Comparison of ENCODE assay signal across 9 cellular contexts in the genomic region with DNA sequence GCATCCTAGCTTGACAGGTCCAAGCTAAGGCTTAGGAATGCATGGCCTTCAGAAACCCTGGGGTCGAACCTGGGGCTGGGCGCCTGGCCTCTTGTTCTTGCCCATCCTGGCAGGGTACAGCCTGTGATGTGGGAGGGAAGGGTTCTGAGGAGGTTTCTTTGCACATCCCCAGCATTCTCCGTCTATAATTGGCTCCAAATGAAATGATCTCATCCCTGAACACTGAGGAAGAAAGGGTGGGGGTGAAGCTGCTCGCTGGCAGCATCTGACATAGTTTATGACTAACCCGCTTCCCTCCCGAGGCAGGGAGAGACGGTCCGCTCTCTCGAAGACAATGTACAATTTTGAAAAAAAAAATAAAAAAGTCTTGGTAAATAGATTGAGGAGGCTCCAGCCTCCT.
DNase-seq lines count a peak whose midpoint lies in the region; ATAC-seq and TF ChIP-seq lines count a peak whose summit lies in the region.
"Had no signal": no experiment of that assay in that cellular context is flagged by ENCODE, and none has a peak within 500 bp of the region (broad histone marks: within the 10 kb centered on the region; RNA-seq: fewer than 3 reads in every experiment).

No MANE protein-coding gene starts in this region.

- H3K4me1 ChIP-seq in ovary (ENCODE audit: insufficient read depth) = no peaks in the 10 kb centered on the region

- POLR2A ChIA-PET in RWPE1 (lab: Yijun Ruan, JAX; ENCODE audit: low non-redundant PET) = interaction anchor here (0.6 kb wide), 1 partner anchor 81 kb away, joined by 5 read pairs; no protein-coding TSS in a partner anchor

- intact Hi-C loops in ovary (cut with DNase I) = loop anchor here in 1 of 4 donors (10.0 kb wide), 1 partner anchor 1320 kb away; no protein-coding TSS in a partner anchor

- CTCF ChIA-PET in RWPE1 (lab: Yijun Ruan, JAX) = interaction anchor here (0.7 to 4.0 kb wide), 4 partner anchors 110 to 324 kb away, joined by 3 to 37 read pairs (median 6); no protein-coding TSS in a partner anchor

- no peak for TF ChIP-seq EP300 in ovary (IDR thresholded peaks at IDR 0.05)

- no peaks in the 10 kb centered on the region for H3K27me3 ChIP-seq in ovary

- in situ Hi-C loops in Caki2 (cut with HindIII; ENCODE audit: low pct_unique_long_range_greater_than_20kb, low sequenced_read_pairs) = no loop called here

- H3K9me3 ChIP-seq in ovary = no peaks in the 10 kb centered on the region

- H3K27ac ChIP-seq in RWPE1 (peak overlapping the region; percentile 97), ovary (no peak overlapping the region)

- H3K4me3 ChIP-seq in ovary = no peak overlapping the region

- TF ChIP-seq POLR2A in ovary (IDR thresholded peaks at IDR 0.05) = no peak

- ATAC-seq in HG03045 (IDR thresholded peaks at IDR 0.05; ENCODE audit: unreplicated experiment) = no peak

- TF ChIP-seq CTCF in RWPE1 (conservative IDR thresholded peaks at IDR 0.05; ENCODE audit: low read depth) = no peak
- no peak for TF ChIP-seq CTCF in ovary (IDR thresholded peaks at IDR 0.05)

- H3K36me3 ChIP-seq in ovary = no peaks in the 10 kb centered on the region

- WGBS in ovary, 3 donors = 8 to 12% (median 10%) methylated on average over 9 of the region's 9 CpGs

- DNase-seq in Caki2 (ENCODE audit: low read depth) = peak; percentile 48
- DNase-seq in RWPE1 (ENCODE audit: low spot score) = peak; percentile 100
- peak; percentile 94 for DNase-seq in fibroblast of gingiva (ENCODE audit: low read depth)
- peak in 4 of 5 donors; percentile 18 to 55 (median 37) for DNase-seq in ovary
- DNase-seq in NCI-H1417 treated with DMSO at 0.1 percent for 48 hours (lab: John Stamatoyannopoulos, UW) = no peak
- no peak for DNase-seq in activated gamma-delta T cell (lab: John Stamatoyannopoulos, UW)
- no peak for DNase-seq in activated CD4-positive, CD25-positive, alpha-beta regulatory T cell treated with anti-CD3 and anti-CD28 coated beads, Interleukin-2, amount 50 U/mL, for 72 hours
- DNase-seq: activated B cell treated with CpG ODN at 0.5 μM for 24 hours had no signal

Comparison
In these comparisons a context has a peak if more than half of its experiments do, and no peak if none do; other contexts are left out.
1. DNase-seq: peak in Caki2 (single experiment), RWPE1 (single experiment), fibroblast of gingiva (single experiment) and ovary (4 of 5); none in NCI-H1417 treated with DMSO at 0.1 percent for 48 hours (single experiment), activated gamma-delta T cell (single experiment) and activated CD4-positive, CD25-positive, alpha-beta regulatory T cell treated with anti-CD3 and anti-CD28 coated beads, Interleukin-2, amount 50 U/mL, for 72 hours (single experiment).